Comparison of ENCODE assay signal across 1 cellular context in the genomic region with DNA sequence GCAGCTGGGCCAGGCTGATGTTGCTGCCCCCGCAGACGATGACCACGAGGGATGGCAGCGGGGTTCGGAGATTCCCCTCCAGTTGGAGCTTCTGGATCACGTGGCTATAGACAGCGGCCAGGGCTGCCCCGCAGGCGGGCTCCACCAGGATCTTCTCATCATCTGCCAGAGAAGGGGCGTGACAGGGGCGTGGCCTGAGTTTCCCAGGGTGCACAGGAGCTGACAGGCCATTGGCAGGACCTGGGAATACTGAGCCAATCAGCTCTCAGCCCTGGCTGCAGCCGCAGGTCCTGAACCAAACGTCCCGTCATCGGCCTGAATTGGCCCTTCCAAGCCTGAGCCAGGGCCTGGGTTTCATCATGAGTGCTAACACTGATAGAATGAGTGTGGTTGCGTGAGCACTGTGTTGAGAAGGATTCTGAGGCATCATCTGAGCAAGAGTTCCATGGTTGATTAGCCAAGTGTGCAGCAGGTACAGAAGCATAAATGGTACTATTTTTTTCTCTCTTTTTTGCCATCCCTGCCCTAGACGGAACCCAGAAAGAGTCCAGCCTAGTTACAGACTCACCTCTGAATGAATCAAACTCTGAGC.
TF ChIP-seq lines count a peak whose summit lies in the region.

No MANE protein-coding gene starts in this region.

TF ChIP-seq in SK-N-SH, 30 proteins besides CTCF, POLR2A, EP300 and RAD21:
- no peak for TF ChIP-seq FOSL2 (IDR thresholded peaks at IDR 0.05; ENCODE audit: borderline replicate concordance, low read depth)
- TF ChIP-seq, protein P1, sequence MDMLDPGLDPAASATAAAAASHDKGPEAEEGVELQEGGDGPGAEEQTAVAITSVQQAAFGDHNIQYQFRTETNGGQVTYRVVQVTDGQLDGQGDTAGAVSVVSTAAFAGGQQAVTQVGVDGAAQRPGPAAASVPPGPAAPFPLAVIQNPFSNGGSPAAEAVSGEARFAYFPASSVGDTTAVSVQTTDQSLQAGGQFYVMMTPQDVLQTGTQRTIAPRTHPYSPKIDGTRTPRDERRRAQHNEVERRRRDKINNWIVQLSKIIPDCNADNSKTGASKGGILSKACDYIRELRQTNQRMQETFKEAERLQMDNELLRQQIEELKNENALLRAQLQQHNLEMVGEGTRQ (IDR thresholded peaks at IDR 0.05; ENCODE audit: borderline replicate concordance, low read depth, low read length) = no peak
TF ChIP-seq in SK-N-SH: peak in this region for 0.
